ENCODE assay signal across 6 cellular contexts in the genomic region with DNA sequence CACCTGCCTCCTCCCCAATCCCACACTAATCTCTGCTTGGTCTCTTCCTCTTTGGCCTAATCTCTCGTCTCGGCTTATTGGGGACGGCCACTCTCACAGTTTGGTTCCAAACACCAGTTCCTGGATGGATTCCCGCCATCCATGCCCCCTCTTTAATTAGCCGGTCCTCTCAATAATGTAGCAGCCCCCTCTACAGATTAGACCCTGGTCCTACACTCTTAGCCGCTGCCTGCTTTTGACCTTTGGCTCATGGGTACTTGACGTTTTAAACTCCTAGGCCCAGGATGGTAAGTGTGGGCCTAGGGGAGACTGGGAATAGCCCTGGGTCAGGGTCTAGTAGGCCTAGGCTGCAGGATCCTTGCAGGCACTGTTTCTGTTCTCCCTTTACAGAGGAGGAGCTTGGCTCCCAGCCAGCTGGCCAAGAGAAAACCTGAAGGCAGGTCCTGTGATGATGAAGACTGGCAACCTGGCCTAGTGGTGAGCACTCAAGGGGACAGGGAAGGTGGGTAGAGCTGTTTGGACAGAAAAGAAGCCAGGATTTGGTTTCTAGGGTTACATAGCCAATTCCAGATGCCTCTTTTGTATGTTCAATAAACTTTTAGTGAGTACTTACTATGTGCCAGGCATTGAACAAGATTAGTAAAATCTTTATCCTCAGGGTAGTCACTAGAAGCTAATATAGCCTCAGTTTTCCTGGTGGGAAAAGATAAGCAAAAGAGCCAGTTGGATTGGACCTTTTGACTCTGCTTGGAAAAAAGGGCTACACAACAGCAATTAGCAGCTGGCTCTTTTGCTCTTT. TPM values are rescaled to one million over a fixed set of nuclear protein-coding genes. Genes with fewer than 3 reads are reported as not detected.
DNase-seq lines count a peak whose midpoint lies in the region; ATAC-seq and TF ChIP-seq lines count a peak whose summit lies in the region.

No MANE protein-coding gene starts in this region.

- DNase-seq in stimulated activated CD4-positive, alpha-beta T cell treated with anti-CD3 and anti-CD28 coated beads, Interleukin-15, amount 100 ng/mL, for 24 hours, result peak; percentile 69
- no peak for DNase-seq in stimulated activated CD4-positive, alpha-beta T cell treated with anti-CD3 and anti-CD28 coated beads, Interleukin-12 subunit alpha, Interleukin-12 subunit beta, amount 100 ng/mL, for 4 hours
- peak; percentile 82 for DNase-seq in OCI-M1 (lab: John Stamatoyannopoulos, UW)
- peak in 1 of 2 donors; percentile 8 for DNase-seq in fibroblast of lung (ENCODE audit: low read depth in 2 of 2)
- peak; percentile 26 to 43 for DNase-seq in stimulated activated CD4-positive, alpha-beta T cell treated with anti-CD3 and anti-CD28 coated beads, Interleukin-2, amount 100 ng/mL, for 48 hours

- H3K27me3 ChIP-seq in fibroblast of lung (ENCODE audit: control insufficient read depth, insufficient read depth, low read length), result no peaks in the 10 kb centered on the region

- TF ChIP-seq CTCF in fibroblast of lung (conservative IDR thresholded peaks at IDR 0.05 in 1 of 2, IDR thresholded peaks at IDR 0.05 in 1 of 2; ENCODE audit: low read depth in 1 of 2, low read length in 2 of 2), result no peak

- H3K4me2 ChIP-seq in fibroblast of lung (ENCODE audit: extremely low read depth, insufficient read depth, low read length), result peak overlapping the region; percentile 79

- H3K4me3 ChIP-seq in fibroblast of lung (replicated peaks in 1 of 4; ENCODE audit: control extremely low read depth in 1 of 4, insufficient read depth in 1 of 4, low read depth in 3 of 4, low read length in 4 of 4), result peak overlapping the region; percentile 72 to 90 (median 75)

- H3K4me1 ChIP-seq in fibroblast of lung (ENCODE audit: control insufficient read depth, extremely low read depth, insufficient read depth, low read length), result no peaks in the 10 kb centered on the region

- H3K9ac ChIP-seq in fibroblast of lung (ENCODE audit: insufficient read depth, low read length), result peak overlapping the region; percentile 53

- H4K20me1 ChIP-seq in fibroblast of lung (ENCODE audit: control insufficient read depth, extremely low read depth, insufficient read depth, low read length), result no peaks in the 10 kb centered on the region

- peak overlapping the region; percentile 63 for H2AFZ ChIP-seq in fibroblast of lung (ENCODE audit: low read length)

- ATAC-seq in HG03439 (IDR thresholded peaks at IDR 0.05; ENCODE audit: unreplicated experiment), result no peak

- H3K36me3 ChIP-seq in fibroblast of lung (ENCODE audit: control insufficient read depth, insufficient read depth, low read length), result no peaks in the 10 kb centered on the region

- no peaks in the 10 kb centered on the region for H3K9me3 ChIP-seq in fibroblast of lung (ENCODE audit: control insufficient read depth, insufficient read depth, low read depth, low read length)

- H3K27ac ChIP-seq in fibroblast of lung (ENCODE audit: insufficient read depth, low read length), result no peak overlapping the region

- H3K79me2 ChIP-seq in fibroblast of lung (ENCODE audit: control insufficient read depth, insufficient read depth, low read length), result peaks cover 10% of the 10 kb centered on the region

RNA-seq across cellular contexts. Expression of gene RAD54L, which starts 0.8 kb away (rescaled TPM):
- 0.26 and 0.66 TPM in 2 replicates for total RNA-seq in fibroblast of lung
- 1.3 and 6.9 TPM in 2 replicates for polyA plus RNA-seq in fibroblast of lung
- polyA plus RNA-seq in fibroblast of lung (2012), result 2.0 and 6.9 TPM in 2 replicates
- polyA minus RNA-seq in fibroblast of lung (ENCODE audit: low replicate concordance), result 8.6 and 22.6 TPM in 2 replicates

RNA-seq across cellular contexts. Expression of gene LURAP1, which starts 45.2 kb away (rescaled TPM):
- total RNA-seq in fibroblast of lung, result 3.1 and 5.4 TPM in 2 replicates
- polyA plus RNA-seq in fibroblast of lung, result 1.8 and 2.6 TPM in 2 replicates
- 1.0 and 2.1 TPM in 2 replicates for polyA plus RNA-seq in fibroblast of lung (2012)
- polyA minus RNA-seq in fibroblast of lung (ENCODE audit: low replicate concordance), result 2.1 and 2.2 TPM in 2 replicates

RNA-seq across cellular contexts. Expression of gene POMGNT1, which starts 50.1 kb away (rescaled TPM):
- 36.7 and 51.7 TPM in 2 replicates for total RNA-seq in fibroblast of lung
- 42.2 and 47.6 TPM in 2 replicates for polyA plus RNA-seq in fibroblast of lung
- polyA plus RNA-seq in fibroblast of lung (2012), result 48.7 and 60.2 TPM in 2 replicates
- polyA minus RNA-seq in fibroblast of lung (ENCODE audit: low replicate concordance), result 62.4 and 93.8 TPM in 2 replicates

RNA-seq across cellular contexts. Expression of gene LRRC41, which starts 55.1 kb away (rescaled TPM):
- 65.5 and 89.0 TPM in 2 replicates for total RNA-seq in fibroblast of lung
- 55.3 and 59.7 TPM in 2 replicates for polyA plus RNA-seq in fibroblast of lung
- polyA plus RNA-seq in fibroblast of lung (2012), result 53.5 and 62.8 TPM in 2 replicates
- 141 and 155 TPM in 2 replicates for polyA minus RNA-seq in fibroblast of lung (ENCODE audit: low replicate concordance)

RNA-seq across cellular contexts. Expression of gene UQCRH, which starts 55.2 kb away (rescaled TPM):
- total RNA-seq in fibroblast of lung, result 370 and 447 TPM in 2 replicates
- polyA plus RNA-seq in fibroblast of lung, result 514 and 706 TPM in 2 replicates
- 493 and 597 TPM in 2 replicates for polyA plus RNA-seq in fibroblast of lung (2012)
- polyA minus RNA-seq in fibroblast of lung (ENCODE audit: low replicate concordance), result 16.7 and 32.1 TPM in 2 replicates
